Comparison of ENCODE assay signal across 8 cellular contexts in the genomic region with DNA sequence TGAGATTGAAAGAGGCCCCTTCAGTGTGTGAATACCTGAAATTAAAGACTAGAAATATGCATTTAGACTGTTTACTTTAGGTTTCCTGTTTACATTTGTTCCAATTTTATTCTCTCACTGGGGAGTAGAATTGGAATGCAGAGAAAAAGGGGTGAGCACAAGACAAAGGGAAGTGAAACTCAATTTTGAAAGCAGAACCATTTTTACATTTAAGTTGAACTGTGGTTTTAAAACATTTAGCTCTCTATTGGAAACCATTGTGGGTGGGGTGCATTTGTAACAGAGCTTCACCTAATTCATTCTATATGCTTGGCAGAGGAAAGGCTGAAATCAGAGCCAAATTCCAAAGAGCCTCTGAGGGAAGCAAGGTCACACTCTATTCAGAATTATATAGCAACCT.
A peak's percentile ranks its signal among the peaks of the same experiment; 100 is the strongest.
DNase-seq lines count a peak whose midpoint lies in the region; ATAC-seq and TF ChIP-seq lines count a peak whose summit lies in the region.

No MANE protein-coding gene starts in this region.

- H3K27me3 Mint-ChIP-seq in neural progenitor cell (ENCODE audit: insufficient read depth, low read depth), result peaks cover 4% of the 10 kb centered on the region
- H3K27me3 Mint-ChIP-seq in activated T-cell treated with anti-CD3 and anti-CD28 coated beads, Interleukin-2, amount 50 U/mL, for 72 hours (ENCODE audit: low read depth), result no peaks in the 10 kb centered on the region

- H3K9me3 Mint-ChIP-seq in neural progenitor cell, result no peaks in the 10 kb centered on the region
- H3K9me3 Mint-ChIP-seq in activated T-cell treated with anti-CD3 and anti-CD28 coated beads, Interleukin-2, amount 50 U/mL, for 72 hours, result peaks cover 0 to 2% of the 10 kb centered on the region in 2 donors

- intact Hi-C loops in dorsolateral prefrontal cortex (cut with DNase I), result loop anchor here in 1 of 2 donors (10.0 kb wide), 1 partner anchor 210 kb away; no protein-coding TSS in a partner anchor

- ATAC-seq in GM19035 (IDR thresholded peaks at IDR 0.05; ENCODE audit: unreplicated experiment) (peak; percentile 48), HG02870 (IDR thresholded peaks at IDR 0.05; ENCODE audit: unreplicated experiment) (peak; percentile 64)
- ATAC-seq in activated T-cell treated with anti-CD3 and anti-CD28 coated beads, Interleukin-2, amount 50 U/mL, for 72 hours (replicated peaks in 1 of 2), result no peak

- H3K9me3 ChIP-seq in neural progenitor cell (ENCODE audit: low read depth), result no peaks in the 10 kb centered on the region

- DNase-seq in NOMO-1 treated with dmso at 0.1 percent for 144 hours (lab: John Stamatoyannopoulos, UW; ENCODE audit: unreplicated experiment), result peak; percentile 69
- DNase-seq in neural progenitor cell (ENCODE audit: low spot score), result no peak
- DNase-seq in dorsolateral prefrontal cortex, result no peak
- DNase-seq in caudate nucleus (lab: John Stamatoyannopoulos, UW), result no peak
- DNase-seq in cortex of kidney (lab: John Stamatoyannopoulos, UW), result no peak
- no peak for DNase-seq in activated T-cell treated with anti-CD3 and anti-CD28 coated beads, Interleukin-2, amount 50 U/mL, for 72 hours

- no peaks in the 10 kb centered on the region for H3F3A ChIP-seq in neural progenitor cell (ENCODE audit: low read depth)

- H4K20me1 ChIP-seq in neural progenitor cell (ENCODE audit: low read depth), result no peaks in the 10 kb centered on the region

- peaks cover 7% of the 10 kb centered on the region for H3K4me1 Mint-ChIP-seq in neural progenitor cell
- H3K4me1 Mint-ChIP-seq in activated T-cell treated with anti-CD3 and anti-CD28 coated beads, Interleukin-2, amount 50 U/mL, for 72 hours (ENCODE audit: low read depth), result peaks cover 44% of the 10 kb centered on the region

- no peak overlapping the region for H3K9ac ChIP-seq in neural progenitor cell

- H3K27ac ChIP-seq in neural progenitor cell (no peak overlapping the region), dorsolateral prefrontal cortex (peak overlapping the region in 6 of 59 donors; percentile 8 to 53 (median 18)), caudate nucleus (ENCODE audit: low read depth, low read length) (no peak overlapping the region)

- H3K4me3 ChIP-seq in neural progenitor cell, result no peak overlapping the region
- H3K4me3 ChIP-seq in dorsolateral prefrontal cortex, result no peak overlapping the region

- H3K4me3 Mint-ChIP-seq in neural progenitor cell, result no peak overlapping the region
- peak overlapping the region in 1 of 2 donors; percentile 4 for H3K4me3 Mint-ChIP-seq in activated T-cell treated with anti-CD3 and anti-CD28 coated beads, Interleukin-2, amount 50 U/mL, for 72 hours

- H2AFZ ChIP-seq in neural progenitor cell (replicated peaks), result peak overlapping the region; percentile 59

- H3K4me2 ChIP-seq in neural progenitor cell, result no peak overlapping the region

- no peaks in the 10 kb centered on the region for H3K27me3 ChIP-seq in neural progenitor cell
- H3K27me3 ChIP-seq in dorsolateral prefrontal cortex, result no peaks in the 10 kb centered on the region

- no peak overlapping the region for H3K27ac Mint-ChIP-seq in neural progenitor cell
- H3K27ac Mint-ChIP-seq in activated T-cell treated with anti-CD3 and anti-CD28 coated beads, Interleukin-2, amount 50 U/mL, for 72 hours, result no peak overlapping the region

- no peak for TF ChIP-seq CTCF in neural progenitor cell (IDR thresholded peaks at IDR 0.05)
- TF ChIP-seq CTCF in dorsolateral prefrontal cortex (IDR thresholded peaks at IDR 0.05 in 54 of 56, conservative IDR thresholded peaks at IDR 0.05 in 2 of 56; ENCODE audit: low read depth in 1 of 56, partially characterized antibody in 56 of 56), result no peak

- no peaks in the 10 kb centered on the region for H3K79me2 ChIP-seq in neural progenitor cell (ENCODE audit: low read depth)

- no peaks in the 10 kb centered on the region for H3K36me3 Mint-ChIP-seq in neural progenitor cell
- no peaks in the 10 kb centered on the region for H3K36me3 Mint-ChIP-seq in activated T-cell treated with anti-CD3 and anti-CD28 coated beads, Interleukin-2, amount 50 U/mL, for 72 hours (ENCODE audit: insufficient read depth in 2 of 2)

- no peaks in the 10 kb centered on the region for H3K36me3 ChIP-seq in neural progenitor cell

- peaks cover 10% of the 10 kb centered on the region for H3K4me1 ChIP-seq in neural progenitor cell

Comparison
In these comparisons a context has a peak if more than half of its experiments do, and no peak if none do; other contexts are left out.
1. ATAC-seq: peak in GM19035 (single experiment) and HG02870 (single experiment); none in activated T-cell treated with anti-CD3 and anti-CD28 coated beads, Interleukin-2, amount 50 U/mL, for 72 hours (0 of 2).